2 cellular contexts compared by ENCODE assay signal in genomic region chr15:68700395-68701123, GRCh38.
TF ChIP-seq lines count a peak whose summit lies in the region.

No MANE protein-coding gene starts in this region.

TF ChIP-seq in IMR-90, 13 proteins besides CTCF, POLR2A, EP300 and RAD21 (continued from another document):
- no peak for TF ChIP-seq MAZ (IDR thresholded peaks at IDR 0.05; ENCODE audit: borderline replicate concordance, low read depth, low read length)
- TF ChIP-seq NFE2L2 (IDR thresholded peaks at IDR 0.05; ENCODE audit: low read depth, low read length) = no peak
- TF ChIP-seq USF2 (IDR thresholded peaks at IDR 0.05; ENCODE audit: low read depth, low read length) = no peak
- TF ChIP-seq BHLHE40 (IDR thresholded peaks at IDR 0.05; ENCODE audit: low read depth, low read length) = no peak
- TF ChIP-seq RFX5 (IDR thresholded peaks at IDR 0.05; ENCODE audit: low read depth, low read length) = no peak
- TF ChIP-seq MAFK (IDR thresholded peaks at IDR 0.05; ENCODE audit: low read depth, low read length) = no peak
- no peak for TF ChIP-seq MXI1 (IDR thresholded peaks at IDR 0.05; ENCODE audit: borderline replicate concordance, low read depth, low read length)
- TF ChIP-seq CHD1 (IDR thresholded peaks at IDR 0.05; ENCODE audit: low read depth, low read length) = no peak
- no peak for TF ChIP-seq FOS (IDR thresholded peaks at IDR 0.05; ENCODE audit: low read depth, low read length)
- TF ChIP-seq CEBPB (IDR thresholded peaks at IDR 0.05; ENCODE audit: low read depth, low read length) = no peak
- no peak for TF ChIP-seq RCOR1 (IDR thresholded peaks at IDR 0.05; ENCODE audit: insufficient replicate concordance, low read length)

TF ChIP-seq in SK-N-SH, 30 proteins besides CTCF, POLR2A, EP300 and RAD21 (continued from another document):
- no peak for TF ChIP-seq IRF3 (IDR thresholded peaks at IDR 0.05; ENCODE audit: low read depth, low read length)
- no peak for TF ChIP-seq GATA2 (CRISPR knock-in tag; IDR thresholded peaks at IDR 0.05)
- TF ChIP-seq POLR2AphosphoS5 (IDR thresholded peaks at IDR 0.05; ENCODE audit: low read depth, low read length) = no peak
- no peak for TF ChIP-seq SMC3 (IDR thresholded peaks at IDR 0.05; ENCODE audit: low read depth, low read length)
- TF ChIP-seq NFIC (IDR thresholded peaks at IDR 0.05; ENCODE audit: borderline replicate concordance) = no peak
TF ChIP-seq in SK-N-SH: peak in this region for 0.
